Comparison of ENCODE assay signal across 9 cellular contexts in genomic region chr1:17574502-17574901, GRCh38. TPM values are rescaled to one million over a fixed set of nuclear protein-coding genes. Genes with fewer than 3 reads are reported as not detected.
DNase-seq lines count a peak whose midpoint lies in the region; TF ChIP-seq lines count a peak whose summit lies in the region.
"Had no signal": no experiment of that assay in that cellular context is flagged by ENCODE, and none has a peak within 500 bp of the region (broad histone marks: within the 10 kb centered on the region; RNA-seq: fewer than 3 reads in every experiment).

No MANE protein-coding gene starts in this region.

- H3K4me3 ChIP-seq in BE2C (ENCODE audit: low read depth, low read length) (no peak overlapping the region), choroid plexus epithelial cell (ENCODE audit: low read depth, low read length) (no peak overlapping the region)
- H3K4me3 ChIP-seq: SJCRH30 had no signal

- no peaks in the 10 kb centered on the region for H3K9me3 Mint-ChIP-seq in mesothelial cell of epicardium

- no peaks in the 10 kb centered on the region for H3K36me3 ChIP-seq in BE2C
- H3K36me3 ChIP-seq: SJCRH30 had no signal

- no peak for DNase-seq in BE2C
- peak; percentile 25 for DNase-seq in NCI-H1092 (lab: John Stamatoyannopoulos, UW)
- no peak for DNase-seq in choroid plexus epithelial cell (ENCODE audit: low read depth)
- DNase-seq in mesothelial cell of epicardium (ENCODE audit: low spot score in 2 of 2, unreplicated experiment in 2 of 2): no peak
- no peak for DNase-seq in stimulated activated CD4-positive, alpha-beta T cell treated with anti-CD3 and anti-CD28 coated beads, Interleukin-2, amount 100 ng/mL, for 48 hours
- DNase-seq in NOMO-1 (lab: John Stamatoyannopoulos, UW; ENCODE audit: unreplicated experiment in 2 of 2): no peak
- no peak for DNase-seq in NCI-H1694 (lab: John Stamatoyannopoulos, UW)
- DNase-seq in germinal center (ENCODE audit: low spot score): no peak
- DNase-seq: SJCRH30 had no signal

- no peak overlapping the region for H3K4me3 Mint-ChIP-seq in mesothelial cell of epicardium

- H3K4me1 ChIP-seq in BE2C: no peaks in the 10 kb centered on the region

- peak overlapping the region; percentile 9 for H3K27ac Mint-ChIP-seq in mesothelial cell of epicardium

- TF ChIP-seq CTCF in BE2C (IDR thresholded peaks at IDR 0.05; ENCODE audit: low read depth, low read length): peak; percentile 37
- peak; percentile 43 for TF ChIP-seq CTCF in choroid plexus epithelial cell (conservative IDR thresholded peaks at IDR 0.05; ENCODE audit: low read depth, low read length)
- TF ChIP-seq CTCF in mesothelial cell of epicardium (IDR thresholded peaks at IDR 0.05; ENCODE audit: unreplicated experiment): no peak

- H3K27me3 Mint-ChIP-seq in mesothelial cell of epicardium (ENCODE audit: low read depth): no peaks in the 10 kb centered on the region

- no peaks in the 10 kb centered on the region for H3K36me3 Mint-ChIP-seq in mesothelial cell of epicardium

- H3K27me3 ChIP-seq in BE2C: no peaks in the 10 kb centered on the region
- H3K27me3 ChIP-seq: SJCRH30 had no signal

- H3K9me3 ChIP-seq in BE2C: no peaks in the 10 kb centered on the region
- H3K9me3 ChIP-seq: SJCRH30 had no signal

- peaks cover 43% of the 10 kb centered on the region for H3K4me1 Mint-ChIP-seq in mesothelial cell of epicardium

RNA-seq across cellular contexts. Expression of gene ARHGEF10L, which starts 35.0 kb away (rescaled TPM):
- polyA plus RNA-seq in BE2C (2012; ENCODE audit: insufficient read depth, insufficient read length, low read depth): 15.4 TPM
- 31.3 to 33.1 TPM (median 32.6 TPM) in 3 replicates for total RNA-seq in mesothelial cell of epicardium
